Comparison of ENCODE assay signal across 25 cellular contexts in genomic region chr5:179416906-179417470, GRCh38.
DNase-seq lines count a peak whose midpoint lies in the region; ATAC-seq, FAIRE-seq and TF ChIP-seq lines count a peak whose summit lies in the region.
"Had no signal": no experiment of that assay in that cellular context is flagged by ENCODE, and none has a peak within 500 bp of the region (broad histone marks: within the 10 kb centered on the region; RNA-seq: fewer than 3 reads in every experiment).

No MANE protein-coding gene starts in this region.

- no peak overlapping the region for H2AFZ ChIP-seq in neural progenitor cell (replicated peaks)

- no peaks in the 10 kb centered on the region for H4K20me1 ChIP-seq in BLaER1
- no peaks in the 10 kb centered on the region for H4K20me1 ChIP-seq in neural progenitor cell (ENCODE audit: low read depth)

- H3K27ac Mint-ChIP-seq in neural progenitor cell (peak overlapping the region; percentile 3), T-helper 17 cell (no peak overlapping the region)
- H3K27ac Mint-ChIP-seq: CD4-positive, alpha-beta T cell had no signal

- H3K4me1 ChIP-seq in BLaER1 = peaks cover 24% of the 10 kb centered on the region
- no peaks in the 10 kb centered on the region for H3K4me1 ChIP-seq in neural progenitor cell
- H3K4me1 ChIP-seq: BE2C had no signal

- no peaks in the 10 kb centered on the region for H3K9me3 ChIP-seq in BLaER1
- no peaks in the 10 kb centered on the region for H3K9me3 ChIP-seq in neural progenitor cell (ENCODE audit: low read depth)
- no peaks in the 10 kb centered on the region for H3K9me3 ChIP-seq in T-helper 17 cell (ENCODE audit: control insufficient read depth, low read length, poor library complexity, severe bottlenecking)
- H3K9me3 ChIP-seq: BE2C, MG63 had no signal

- H3K9ac ChIP-seq in BLaER1 = peak overlapping the region; percentile 45
- H3K9ac ChIP-seq in neural progenitor cell = no peak overlapping the region

- H3K36me3 Mint-ChIP-seq in neural progenitor cell = no peaks in the 10 kb centered on the region
- H3K36me3 Mint-ChIP-seq in T-helper 17 cell (ENCODE audit: low read depth) = no peaks in the 10 kb centered on the region

- no peak for TF ChIP-seq CTCF in neural progenitor cell (IDR thresholded peaks at IDR 0.05)

- H3K79me2 ChIP-seq in neural progenitor cell (ENCODE audit: low read depth) = no peaks in the 10 kb centered on the region

- peaks cover 13% of the 10 kb centered on the region for H3K4me1 Mint-ChIP-seq in neural progenitor cell
- peaks cover 3% of the 10 kb centered on the region for H3K4me1 Mint-ChIP-seq in T-helper 17 cell

- FAIRE-seq in frontal cortex (lab: Jason Lieb, UNC) = no peak
- no peak for FAIRE-seq in HTR-8/SVneo (lab: Jason Lieb, UNC)
- FAIRE-seq: A204.1, GM12891, HepG2, K562 had no signal

- no peaks in the 10 kb centered on the region for H3K36me3 ChIP-seq in BLaER1
- no peaks in the 10 kb centered on the region for H3K36me3 ChIP-seq in neural progenitor cell
- H3K36me3 ChIP-seq: BE2C, MG63 had no signal

- no peak for ATAC-seq in T-helper 17 cell
- ATAC-seq: HepG2, K562 had no signal

- H3K27ac ChIP-seq in BLaER1 = peak overlapping the region; percentile 59
- no peak overlapping the region for H3K27ac ChIP-seq in neural progenitor cell
- H3K27ac ChIP-seq: RWPE1 had no signal

- H3K27me3 Mint-ChIP-seq in neural progenitor cell (ENCODE audit: insufficient read depth, low read depth) (peaks cover 4% of the 10 kb centered on the region), T-helper 17 cell (peaks cover 27% of the 10 kb centered on the region)
- H3K27me3 Mint-ChIP-seq: CD4-positive, alpha-beta T cell had no signal

- H3K4me2 ChIP-seq in BLaER1 = peak overlapping the region; percentile 77
- H3K4me2 ChIP-seq in neural progenitor cell = no peak overlapping the region

- H3K4me3 Mint-ChIP-seq in neural progenitor cell = no peak overlapping the region
- H3K4me3 Mint-ChIP-seq in T-helper 17 cell = no peak overlapping the region
- H3K4me3 Mint-ChIP-seq: CD4-positive, alpha-beta T cell had no signal

- DNase-seq in NCI-H1092 (lab: John Stamatoyannopoulos, UW) (peak; percentile 13), ecto neural progenitor cell (ENCODE audit: low spot score) (peak; percentile 52), neural progenitor cell (ENCODE audit: low spot score) (no peak), frontal cortex (ENCODE audit: low spot score in 2 of 2) (no peak), SHP77 treated with DMSO at 0.1 percent for 48 hours (lab: John Stamatoyannopoulos, UW) (no peak), T-helper 17 cell (no peak), HTR-8/SVneo (ENCODE audit: insufficient read length, low spot score) (no peak)
- DNase-seq: BE2C; CD4-positive, alpha-beta T cell; COR-L47; DMS79 treated with DMSO at 0.1 percent for 48 hours; GOT3; MG63; NCI-H1436; NCI-H187 treated with DMSO at 0.1 percent for 48 hours; NCI-H2107; NCI-H748 treated with DMSO at 0.1 percent for 48 hours; NK-92 treated with Interleukin-12 subunit alpha and Interleukin-12 subunit beta, amount 100 ng/mL, for 24 hours; SIG-M5 had no signal

- no peaks in the 10 kb centered on the region for H3K9me3 Mint-ChIP-seq in neural progenitor cell
- H3K9me3 Mint-ChIP-seq: CD4-positive, alpha-beta T cell had no signal

- no peaks in the 10 kb centered on the region for H3F3A ChIP-seq in neural progenitor cell (ENCODE audit: low read depth)

- H3K4me3 ChIP-seq in BLaER1 (peak overlapping the region; percentile 14; the same call in 1 of the 2 replicates), neural progenitor cell (no peak overlapping the region)
- H3K4me3 ChIP-seq: K562, MG63 had no signal

- H3K27me3 ChIP-seq in BLaER1 = no peaks in the 10 kb centered on the region
- H3K27me3 ChIP-seq in neural progenitor cell = no peaks in the 10 kb centered on the region

Comparison
In these comparisons a context has a peak if more than half of its experiments do, and no peak if none do; other contexts are left out.
1. DNase-seq: peak in NCI-H1092 (single experiment) and ecto neural progenitor cell (single experiment); none in neural progenitor cell (single experiment), frontal cortex (0 of 2), SHP77 treated with DMSO at 0.1 percent for 48 hours (single experiment), T-helper 17 cell (0 of 3) and HTR-8/SVneo (single experiment).